ENCODE assay signal across 8 cellular contexts in genomic region chr16:88782454-88783390, GRCh38. TPM values are rescaled to one million over a fixed set of nuclear protein-coding genes. Genes with fewer than 3 reads are reported as not detected.
DNase-seq lines count a peak whose midpoint lies in the region; ATAC-seq and TF ChIP-seq lines count a peak whose summit lies in the region.

No MANE protein-coding gene starts in this region.

- no peak for TF ChIP-seq CTCF in Peyer's patch (IDR thresholded peaks at IDR 0.05)
- no peak for TF ChIP-seq CTCF in kidney epithelial cell (IDR thresholded peaks at IDR 0.05; ENCODE audit: insufficient read depth, low read length, poor library complexity, severe bottlenecking)

- ATAC-seq in activated naive CD8-positive, alpha-beta T cell treated with anti-CD3 and anti-CD28 coated beads, Interleukin-2, amount 50 U/mL, for 24 hours: peak; percentile 80

- no peaks in the 10 kb centered on the region for H3K27me3 Mint-ChIP-seq in activated naive CD8-positive, alpha-beta T cell treated with anti-CD3 and anti-CD28 coated beads, Interleukin-2, amount 50 U/mL, for 24 hours

- no peaks in the 10 kb centered on the region for H3K36me3 Mint-ChIP-seq in activated naive CD8-positive, alpha-beta T cell treated with anti-CD3 and anti-CD28 coated beads, Interleukin-2, amount 50 U/mL, for 24 hours (ENCODE audit: low read depth)

- H3K36me3 ChIP-seq in Peyer's patch (no peaks in the 10 kb centered on the region), kidney epithelial cell (ENCODE audit: control insufficient read depth, insufficient read depth, low read length) (no peaks in the 10 kb centered on the region)

- no peak for TF ChIP-seq POLR2A in Peyer's patch (IDR thresholded peaks at IDR 0.05)

- peaks cover 0 to 56% (median 40%) of the 10 kb centered on the region in 4 donors for H3K4me1 ChIP-seq in Peyer's patch

- no peaks in the 10 kb centered on the region for H3K9me3 Mint-ChIP-seq in activated naive CD8-positive, alpha-beta T cell treated with anti-CD3 and anti-CD28 coated beads, Interleukin-2, amount 50 U/mL, for 24 hours

- intact Hi-C loops in posterior vena cava (cut with DNase I): no loop called here

- peak overlapping the region; percentile 79 for H3K27ac Mint-ChIP-seq in activated naive CD8-positive, alpha-beta T cell treated with anti-CD3 and anti-CD28 coated beads, Interleukin-2, amount 50 U/mL, for 24 hours

- peaks cover 52% of the 10 kb centered on the region for H3K4me1 Mint-ChIP-seq in activated naive CD8-positive, alpha-beta T cell treated with anti-CD3 and anti-CD28 coated beads, Interleukin-2, amount 50 U/mL, for 24 hours

- H3K4me3 ChIP-seq in Peyer's patch (peak overlapping the region in 3 of 4 donors; percentile 68 to 91 (median 70)), kidney epithelial cell (ENCODE audit: low read depth, low read length) (peak overlapping the region; percentile 9)

- peak overlapping the region; percentile 76 for H3K4me3 Mint-ChIP-seq in activated naive CD8-positive, alpha-beta T cell treated with anti-CD3 and anti-CD28 coated beads, Interleukin-2, amount 50 U/mL, for 24 hours

- H3K27me3 ChIP-seq in Peyer's patch (no peaks in the 10 kb centered on the region), kidney epithelial cell (ENCODE audit: control insufficient read depth, insufficient read depth, low read length) (no peaks in the 10 kb centered on the region)

- peak; percentile 70 for DNase-seq in CD1c-positive myeloid dendritic cell (ENCODE audit: extremely low spot score)
- peak in 1 of 3 donors; percentile 36 for DNase-seq in Peyer's patch
- peak; percentile 75 for DNase-seq in activated naive CD8-positive, alpha-beta T cell treated with anti-CD3 and anti-CD28 coated beads, Interleukin-2, amount 50 U/mL, for 24 hours
- no peak for DNase-seq in kidney epithelial cell (ENCODE audit: low read depth)
- DNase-seq in stimulated activated CD8-positive, alpha-beta memory T cell treated with anti-CD3 and anti-CD28 coated beads, Interleukin-12 subunit alpha, Interleukin-12 subunit beta, amount 100 ng/mL, for 24 hours (ENCODE audit: extremely low read depth): peak; percentile 57
- DNase-seq in COLO668 (lab: John Stamatoyannopoulos, UW; ENCODE audit: unreplicated experiment): no peak
- no peak for DNase-seq in NK-92 (lab: John Stamatoyannopoulos, UW; ENCODE audit: unreplicated experiment)
- no peak for DNase-seq in posterior vena cava (ENCODE audit: low spot score)

- peak overlapping the region; percentile 87 to 96 (median 92) for H3K27ac ChIP-seq in Peyer's patch

- H3K9me3 ChIP-seq in Peyer's patch: no peaks in the 10 kb centered on the region

RNA-seq across cellular contexts. Expression of gene PIEZO1, which starts 2.3 kb away (rescaled TPM):
- 100 to 1,000 TPM in 3 of 4 donors, 10 to 100 TPM in 1; 76.9 to 218 (median 183) TPM for total RNA-seq in Peyer's patch
- 309 and 349 TPM in 2 replicates for total RNA-seq in kidney epithelial cell
- 100 to 1,000 TPM in 1 of 2 donors, 10 to 100 TPM in 1; 99.3 to 103 TPM for total RNA-seq in posterior vena cava

RNA-seq across cellular contexts. Expression of gene CDT1, which starts 20.9 kb away (rescaled TPM):
- total RNA-seq in Peyer's patch (10 to 100 TPM in 2 of 4 donors, 1 to 10 TPM in 2; 7.9 to 28.1 (median 10.1) TPM), kidney epithelial cell (11.3 and 14.5 TPM in 2 replicates), posterior vena cava (1 to 10 TPM in 1 of 2 donors, under 1 TPM in 1; 0.57 to 2.0 TPM)

RNA-seq across cellular contexts. Expression of gene APRT, which starts 29.0 kb away (rescaled TPM):
- 100 to 1,000 TPM; 109 to 190 (median 122) TPM for total RNA-seq in Peyer's patch
- 204 and 218 TPM in 2 replicates for total RNA-seq in kidney epithelial cell
- total RNA-seq in posterior vena cava: 10 to 100 TPM; 73.1 to 92.8 TPM

Comparison
In these comparisons a context has a peak if more than half of its experiments do, and no peak if none do; other contexts are left out.
1. DNase-seq: peak in CD1c-positive myeloid dendritic cell (single experiment), activated naive CD8-positive, alpha-beta T cell treated with anti-CD3 and anti-CD28 coated beads, Interleukin-2, amount 50 U/mL, for 24 hours (single experiment) and stimulated activated CD8-positive, alpha-beta memory T cell treated with anti-CD3 and anti-CD28 coated beads, Interleukin-12 subunit alpha, Interleukin-12 subunit beta, amount 100 ng/mL, for 24 hours (single experiment); none in kidney epithelial cell (single experiment), COLO668 (single experiment), NK-92 (single experiment) and posterior vena cava (single experiment).